Comparison of ENCODE assay signal across 31 cellular contexts in the genomic region with DNA sequence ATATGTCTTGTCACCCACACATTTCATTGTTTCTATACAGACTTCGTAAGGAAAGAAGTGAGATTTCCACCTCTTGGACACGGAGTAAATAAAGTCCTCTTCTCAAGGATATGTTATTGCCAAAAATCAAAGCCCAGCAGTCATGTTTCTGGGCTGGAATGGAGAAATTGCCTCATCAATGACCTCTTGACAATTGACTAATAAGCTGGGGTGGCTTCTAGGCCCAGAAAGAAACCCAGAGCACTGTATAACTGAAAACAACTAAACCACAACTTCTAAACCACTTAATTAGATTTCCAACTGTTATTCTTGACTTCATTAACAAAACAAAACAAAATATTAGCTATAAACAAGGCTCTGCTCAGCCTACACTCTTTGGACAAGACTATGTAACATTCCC. TPM values are rescaled to one million over a fixed set of nuclear protein-coding genes. Genes with fewer than 3 reads are reported as not detected.
"Had no signal": no experiment of that assay in that cellular context is flagged by ENCODE, and none has a peak within 500 bp of the region (broad histone marks: within the 10 kb centered on the region; RNA-seq: fewer than 3 reads in every experiment).

No MANE protein-coding gene starts in this region.

- ATAC-seq: activated CD8-positive, alpha-beta T cell treated with anti-CD3 and anti-CD28 coated beads for 36 hours; activated naive CD8-positive, alpha-beta T cell treated with anti-CD3 and anti-CD28 coated beads, Interleukin-2, amount 50 U/mL, for 24 hours; activated T-cell treated with anti-CD3 and anti-CD28 coated beads, Interleukin-2, amount 50 U/mL, for 4 hours; activated T-helper 17 cell treated with anti-CD3 and anti-CD28 coated beads, Interleukin-2, amount 50 U/mL, for 72 hours; heart left ventricle; left lobe of liver; pancreas; upper lobe of right lung; WTC11 had no signal

- H3K4me3 ChIP-seq: esophagus muscularis mucosa, heart left ventricle, lung, pancreas, prostate gland, smooth muscle cell, suprapubic skin, tibial artery, upper lobe of right lung had no signal

- H3K4me1 ChIP-seq: pancreas, prostate gland, suprapubic skin, upper lobe of right lung had no signal

- H3K36me3 ChIP-seq: esophagus muscularis mucosa, heart left ventricle, pancreas, prostate gland, suprapubic skin, tibial artery, upper lobe of right lung had no signal

- DNase-seq: activated CD4-positive, alpha-beta T cell treated with anti-CD3 and anti-CD28 coated beads for 1 hour; activated CD4-positive, alpha-beta T cell treated with anti-CD3 and anti-CD28 coated beads, Interleukin-2, amount 10 ng/mL, durations not matched to agents 7 days and 5 days; activated CD8-positive, alpha-beta T cell treated with anti-CD3 and anti-CD28 coated beads for 36 hours; activated gamma-delta T cell treated with Interleukin-2 at 50 U/mL for 16 hours; activated naive CD4-positive, alpha-beta T cell treated with anti-CD3 and anti-CD28 coated beads, Interleukin-2, amount 50 U/mL, for 16 hours; activated naive CD8-positive, alpha-beta T cell treated with anti-CD3 and anti-CD28 coated beads, Interleukin-2, amount 50 U/mL, for 24 hours; activated T-cell treated with anti-CD3 and anti-CD28 coated beads, Interleukin-2, amount 50 U/mL, for 4 hours; amygdala; caudate nucleus; endodermal cell; heart left ventricle; hypothalamus; kidney glomerular epithelial cell; nucleus accumbens; pancreas; stimulated activated CD4-positive, alpha-beta T cell treated with anti-CD3 and anti-CD28 coated beads, Interleukin-2, amount 100 ng/mL, for 24 hours; stimulated activated naive CD4-positive, alpha-beta T cell; T-helper 2 cell; upper lobe of right lung had no signal

- H3K4me2 ChIP-seq: smooth muscle cell had no signal

- H3K27ac ChIP-seq: esophagus muscularis mucosa, heart left ventricle, pancreas, prostate gland, suprapubic skin, tibial artery, upper lobe of right lung had no signal

- H3K27me3 ChIP-seq: esophagus muscularis mucosa, heart left ventricle, pancreas, suprapubic skin, tibial artery, upper lobe of right lung had no signal

- H3K9me3 ChIP-seq: esophagus muscularis mucosa, heart left ventricle, pancreas, prostate gland, suprapubic skin, tibial artery, upper lobe of right lung had no signal

RNA-seq across cellular contexts. Expression of gene SLC24A5, which starts 56.4 kb away (rescaled TPM):
- total RNA-seq: activated CD4-positive, alpha-beta T cell treated with anti-CD3 and anti-CD28 coated beads, Interleukin-2, amount 10 ng/mL, durations not matched to agents 7 days and 5 days; activated CD8-positive, alpha-beta T cell treated with anti-CD3 and anti-CD28 coated beads for 36 hours; activated T-cell treated with anti-CD3 and anti-CD28 coated beads, Interleukin-2, amount 50 U/mL, for 4 hours; activated T-helper 17 cell treated with anti-CD3 and anti-CD28 coated beads, Interleukin-2, amount 50 U/mL, for 72 hours; chondrocyte; endodermal cell; esophagus muscularis mucosa; heart left ventricle; left lobe of liver; lung; mesenteric fat pad; mucosa of gallbladder; pancreas; prostate gland; smooth muscle cell; WTC11 had no signal
- polyA plus RNA-seq: heart left ventricle, smooth muscle cell had no signal
